Comparison of ENCODE assay signal across 17 cellular contexts in the genomic region with DNA sequence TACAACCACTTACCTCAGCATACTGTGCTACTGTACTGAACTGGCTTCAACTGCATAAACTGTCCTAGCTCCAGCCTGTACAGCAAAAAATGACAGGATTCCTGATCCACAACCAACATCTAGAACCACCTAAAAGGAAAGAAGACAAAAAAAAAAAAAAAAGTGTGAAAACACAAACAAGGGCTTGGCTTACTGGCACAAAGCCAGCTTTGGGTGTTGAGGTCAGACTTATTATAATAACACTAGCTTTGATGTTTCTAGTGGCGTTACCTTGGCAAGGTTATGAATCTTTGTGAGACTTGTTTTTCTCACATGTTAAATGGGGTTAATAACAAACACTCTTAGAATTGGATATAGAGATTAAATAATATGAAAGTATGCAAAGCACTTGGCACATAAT.
"Had no signal": no experiment of that assay in that cellular context is flagged by ENCODE, and none has a peak within 500 bp of the region (broad histone marks: within the 10 kb centered on the region; RNA-seq: fewer than 3 reads in every experiment).

No MANE protein-coding gene starts in this region.

- H3K36me3 Mint-ChIP-seq: naive B cell had no signal

- H3K27ac Mint-ChIP-seq: activated B cell treated with CpG ODN at 0.5 μM for 24 hours; activated CD8-positive, alpha-beta T cell treated with anti-CD3 and anti-CD28 coated beads for 36 hours; activated T-helper 17 cell treated with anti-CD3 and anti-CD28 coated beads, Interleukin-2, amount 50 U/mL, for 72 hours; effector memory CD8-positive, alpha-beta T cell; naive B cell had no signal

- H3K9me3 ChIP-seq: body of pancreas, mucosa of descending colon, psoas muscle, transverse colon had no signal

- H3K4me1 ChIP-seq: body of pancreas, psoas muscle, transverse colon had no signal

- H3K27me3 Mint-ChIP-seq: activated B cell treated with CpG ODN at 0.5 μM for 24 hours, naive B cell had no signal

- H3K4me1 Mint-ChIP-seq: activated B cell treated with CpG ODN at 0.5 μM for 24 hours; activated T-helper 17 cell treated with anti-CD3 and anti-CD28 coated beads, Interleukin-2, amount 50 U/mL, for 72 hours; naive B cell had no signal

- H3K4me3 Mint-ChIP-seq: activated B cell treated with CpG ODN at 0.5 μM for 24 hours; activated CD8-positive, alpha-beta T cell treated with anti-CD3 and anti-CD28 coated beads for 36 hours; activated T-helper 17 cell treated with anti-CD3 and anti-CD28 coated beads, Interleukin-2, amount 50 U/mL, for 72 hours; effector memory CD8-positive, alpha-beta T cell had no signal

- H3K27ac ChIP-seq: body of pancreas, psoas muscle, skin epidermis, transverse colon had no signal

- DNase-seq: activated B cell treated with CpG ODN at 0.5 μM for 24 hours; activated CD4-positive, alpha-beta T cell treated with anti-CD3 and anti-CD28 coated beads for 48 hours; activated CD8-positive, alpha-beta T cell treated with anti-CD3 and anti-CD28 coated beads for 36 hours; activated naive CD4-positive, alpha-beta T cell treated with Interleukin-2 at 50 U/mL for 16 hours; activated T-cell treated with anti-CD3 and anti-CD28 coated beads, Interleukin-2, amount 50 U/mL, for 1 hour; body of pancreas; effector memory CD8-positive, alpha-beta T cell; mesenchymal stem cell; naive B cell; psoas muscle; right cardiac atrium; stimulated activated naive CD8-positive, alpha-beta T cell treated with anti-CD3 and anti-CD28 coated beads, Interleukin-15, Interleukin-2, amounts not matched to agents 100 U/mL and 50 U/mL, for 24 hours; T-helper 9 cell; transverse colon had no signal

- ATAC-seq: activated CD8-positive, alpha-beta T cell treated with anti-CD3 and anti-CD28 coated beads for 36 hours; activated T-helper 17 cell treated with anti-CD3 and anti-CD28 coated beads, Interleukin-2, amount 50 U/mL, for 72 hours; body of pancreas; effector memory CD8-positive, alpha-beta T cell; mucosa of descending colon; psoas muscle; right cardiac atrium; stimulated activated naive CD8-positive, alpha-beta T cell treated with anti-CD3 and anti-CD28 coated beads, Interleukin-15, Interleukin-2, amounts not matched to agents 100 U/mL and 50 U/mL, for 24 hours had no signal

- H3K36me3 ChIP-seq: transverse colon had no signal

- H3K27me3 ChIP-seq: body of pancreas, transverse colon had no signal

- H3K4me3 ChIP-seq: body of pancreas, mucosa of descending colon, psoas muscle, skin epidermis, transverse colon had no signal

- H3K9me3 Mint-ChIP-seq: activated B cell treated with CpG ODN at 0.5 μM for 24 hours; activated CD8-positive, alpha-beta T cell treated with anti-CD3 and anti-CD28 coated beads for 36 hours; activated T-helper 17 cell treated with anti-CD3 and anti-CD28 coated beads, Interleukin-2, amount 50 U/mL, for 72 hours; naive B cell had no signal
